In the genomic region with DNA sequence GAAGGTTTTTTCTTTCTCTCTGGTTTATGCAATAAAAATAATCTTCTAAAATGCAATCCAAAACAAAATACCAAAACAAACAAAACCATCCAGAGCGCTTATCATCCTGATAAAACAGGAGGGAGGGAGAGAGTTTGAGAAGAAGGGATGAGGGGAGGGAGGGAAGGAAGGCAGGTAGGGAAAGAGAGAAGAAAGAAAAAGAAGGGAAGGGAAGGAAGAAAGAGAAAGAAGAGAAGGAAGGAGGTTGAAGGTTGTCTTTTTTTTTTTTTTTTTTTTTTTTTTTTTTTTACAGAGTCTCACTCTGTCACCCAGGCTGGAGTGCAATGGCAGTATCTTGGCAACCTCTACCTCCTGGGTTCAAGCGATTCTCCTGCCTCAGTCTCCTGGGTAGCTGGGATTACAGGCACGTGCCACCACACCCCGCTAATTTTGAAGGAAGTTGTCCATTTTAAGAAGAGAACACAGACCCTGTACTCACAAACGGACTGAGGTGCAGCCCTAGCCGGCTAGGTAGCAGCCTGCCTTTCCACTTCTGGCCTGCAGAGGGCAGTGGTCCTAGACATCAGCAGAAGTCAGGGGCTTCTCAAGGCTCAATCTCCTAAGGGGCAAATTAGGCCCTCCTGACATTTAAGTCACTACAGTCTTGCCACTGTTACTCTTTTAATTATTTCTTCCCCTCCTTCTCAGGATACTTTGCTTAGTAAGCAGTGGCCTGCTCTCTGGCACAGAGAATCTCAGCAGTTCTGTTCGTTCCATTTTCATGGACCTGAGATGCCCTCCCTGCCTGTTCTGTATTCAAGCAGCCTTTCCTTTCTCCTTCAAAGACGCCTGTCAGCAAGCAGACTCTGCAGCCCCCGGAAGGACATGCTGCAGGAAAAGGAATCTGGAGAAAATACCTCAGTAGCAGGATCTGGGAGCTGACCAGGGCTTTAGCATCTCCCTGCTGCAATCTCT, we compare ENCODE assay signal across 8 cellular contexts.
A peak's percentile ranks its signal among the peaks of the same experiment; 100 is the strongest.
DNase-seq lines count a peak whose midpoint lies in the region; ATAC-seq and TF ChIP-seq lines count a peak whose summit lies in the region.

No MANE protein-coding gene starts in this region.

- no peaks in the 10 kb centered on the region for H3K9me3 Mint-ChIP-seq in CD8-positive, alpha-beta T cell
- H3K9me3 Mint-ChIP-seq in activated T-cell treated with anti-CD3 and anti-CD28 coated beads, Interleukin-2, amount 50 U/mL, for 24 hours: no peaks in the 10 kb centered on the region
- H3K9me3 Mint-ChIP-seq in neural progenitor cell: no peaks in the 10 kb centered on the region

- no peaks in the 10 kb centered on the region for H3K36me3 Mint-ChIP-seq in CD8-positive, alpha-beta T cell
- no peaks in the 10 kb centered on the region for H3K36me3 Mint-ChIP-seq in activated T-cell treated with anti-CD3 and anti-CD28 coated beads, Interleukin-2, amount 50 U/mL, for 24 hours (ENCODE audit: low read depth)
- no peaks in the 10 kb centered on the region for H3K36me3 Mint-ChIP-seq in neural progenitor cell

- H3K27ac Mint-ChIP-seq in CD8-positive, alpha-beta T cell: no peak overlapping the region
- H3K27ac Mint-ChIP-seq in activated T-cell treated with anti-CD3 and anti-CD28 coated beads, Interleukin-2, amount 50 U/mL, for 24 hours: no peak overlapping the region
- H3K27ac Mint-ChIP-seq in neural progenitor cell: peak overlapping the region; percentile 2

- H3K27ac ChIP-seq in CD8-positive, alpha-beta T cell (ENCODE audit: low read depth, low read length): no peak overlapping the region
- H3K27ac ChIP-seq in OCI-LY7 (ENCODE audit: low read depth, low read length, poor library complexity, severe bottlenecking) (no peak overlapping the region), neural progenitor cell (no peak overlapping the region), substantia nigra (ENCODE audit: low read depth, low read length, poor library complexity, severe bottlenecking) (no peak overlapping the region)

- H3K79me2 ChIP-seq in OCI-LY7 (ENCODE audit: insufficient read depth, low read depth, low read length): no peaks in the 10 kb centered on the region
- no peaks in the 10 kb centered on the region for H3K79me2 ChIP-seq in neural progenitor cell (ENCODE audit: low read depth)

- no peaks in the 10 kb centered on the region for H3K9me3 ChIP-seq in CD8-positive, alpha-beta T cell (ENCODE audit: low read length)
- H3K9me3 ChIP-seq in OCI-LY7 (ENCODE audit: low read length) (no peaks in the 10 kb centered on the region), neural progenitor cell (ENCODE audit: low read depth) (no peaks in the 10 kb centered on the region)

- H4K20me1 ChIP-seq in OCI-LY7 (ENCODE audit: insufficient read depth, low read length): no peaks in the 10 kb centered on the region
- no peaks in the 10 kb centered on the region for H4K20me1 ChIP-seq in neural progenitor cell (ENCODE audit: low read depth)

- intact Hi-C loops in CD8-positive, alpha-beta T cell (cut with DNase I, micrococcal nuclease): loop anchor here (1.0 to 5.0 kb wide), 4 partner anchors 77 to 908 kb away; a partner anchor contains a TSS
- intact Hi-C loops in OCI-LY7 (cut with micrococcal nuclease; ENCODE audit: unreplicated experiment): loop anchor here (2.0 to 5.0 kb wide), 2 partner anchors 76 to 223 kb away; a partner anchor contains a TSS

- no peaks in the 10 kb centered on the region for H3K27me3 ChIP-seq in CD8-positive, alpha-beta T cell (ENCODE audit: insufficient read depth, low read length)
- H3K27me3 ChIP-seq in neural progenitor cell: no peaks in the 10 kb centered on the region

- no peaks in the 10 kb centered on the region for H3K4me1 ChIP-seq in CD8-positive, alpha-beta T cell (ENCODE audit: insufficient read depth, low read length)
- H3K4me1 ChIP-seq in OCI-LY7 (ENCODE audit: insufficient read depth, low read length, poor library complexity, severe bottlenecking) (no peaks in the 10 kb centered on the region), neural progenitor cell (no peaks in the 10 kb centered on the region)

- CTCF ChIA-PET in CD8-positive, alpha-beta T cell (lab: Charles Lee): interaction anchor here (0.6 to 1.5 kb wide), 3 partner anchors 9 to 1203 kb away, joined by 3 to 7 read pairs (median 4); no protein-coding TSS in a partner anchor
- CTCF ChIA-PET in OCI-LY7 (lab: Charles Lee; ENCODE audit: unreplicated experiment): no interaction called here

- no peak overlapping the region; the same call in 1 of the 2 replicates for H2AFZ ChIP-seq in OCI-LY7 (ENCODE audit: low read length)
- no peak overlapping the region for H2AFZ ChIP-seq in neural progenitor cell (replicated peaks)

- no TSS peak for BruUV-seq in OCI-LY7 (replicated peaks; lab: Mats Ljungman, UMichigan)

- H3F3A ChIP-seq in neural progenitor cell (ENCODE audit: low read depth): peaks cover 7% of the 10 kb centered on the region

- peak; percentile 56 for ATAC-seq in CD8-positive, alpha-beta T cell
- ATAC-seq in GM19452 (IDR thresholded peaks at IDR 0.05; ENCODE audit: unreplicated experiment): peak; percentile 94

- H3K9me2 ChIP-seq in OCI-LY7 (ENCODE audit: insufficient read depth, low read length): no peaks in the 10 kb centered on the region

- H3K4me3 ChIP-seq in CD8-positive, alpha-beta T cell (ENCODE audit: low read depth, low read length): no peak overlapping the region
- no peak overlapping the region for H3K4me3 ChIP-seq in OCI-LY7 (ENCODE audit: low read depth, low read length, poor library complexity, severe bottlenecking)
- H3K4me3 ChIP-seq in neural progenitor cell: no peak overlapping the region

- DNase-seq in CD8-positive, alpha-beta T cell: peak; percentile 32 to 72 (median 53)
- peak; percentile 60 for DNase-seq in HT1080 (ENCODE audit: low read depth)
- DNase-seq in OCI-LY7 (ENCODE audit: low spot score): peak; percentile 75
- DNase-seq in activated T-cell treated with anti-CD3 and anti-CD28 coated beads, Interleukin-2, amount 50 U/mL, for 24 hours: peak; percentile 77
- peak; percentile 66 for DNase-seq in fibroblast of peridontal ligament (ENCODE audit: extremely low read depth)
- peak; percentile 89 for DNase-seq in neural progenitor cell (ENCODE audit: low spot score)
- DNase-seq in substantia nigra (lab: John Stamatoyannopoulos, UW): peak in 45 of 49 donors; percentile 5 to 70 (median 41)

- H3K36me3 ChIP-seq in CD8-positive, alpha-beta T cell (ENCODE audit: insufficient read depth, low read length): no peaks in the 10 kb centered on the region
- H3K36me3 ChIP-seq in OCI-LY7 (ENCODE audit: insufficient read depth, low read length) (no peaks in the 10 kb centered on the region), neural progenitor cell (no peaks in the 10 kb centered on the region)

- POLR2A ChIA-PET in CD8-positive, alpha-beta T cell (lab: Charles Lee): no interaction called here
- POLR2A ChIA-PET in OCI-LY7 (lab: Charles Lee): no interaction called here

- peaks cover 5% of the 10 kb centered on the region for H3K4me1 Mint-ChIP-seq in CD8-positive, alpha-beta T cell (ENCODE audit: low read depth)
- H3K4me1 Mint-ChIP-seq in activated T-cell treated with anti-CD3 and anti-CD28 coated beads, Interleukin-2, amount 50 U/mL, for 24 hours (ENCODE audit: low read depth): peaks cover 1% of the 10 kb centered on the region
- peaks cover 8% of the 10 kb centered on the region for H3K4me1 Mint-ChIP-seq in neural progenitor cell

- H3K9ac ChIP-seq in neural progenitor cell: no peak overlapping the region

- no peak overlapping the region for H3K4me2 ChIP-seq in OCI-LY7 (ENCODE audit: low read length)
- no peak overlapping the region for H3K4me2 ChIP-seq in neural progenitor cell

- peaks cover 15% of the 10 kb centered on the region for H3K27me3 Mint-ChIP-seq in CD8-positive, alpha-beta T cell (ENCODE audit: low read depth)
- H3K27me3 Mint-ChIP-seq in activated T-cell treated with anti-CD3 and anti-CD28 coated beads, Interleukin-2, amount 50 U/mL, for 24 hours: peaks cover 36% of the 10 kb centered on the region
- H3K27me3 Mint-ChIP-seq in neural progenitor cell (ENCODE audit: insufficient read depth, low read depth): peaks cover 5% of the 10 kb centered on the region

- peak; percentile 86 for TF ChIP-seq CTCF in CD8-positive, alpha-beta T cell (IDR thresholded peaks at IDR 0.05)
- TF ChIP-seq CTCF in OCI-LY7 (conservative IDR thresholded peaks at IDR 0.05; ENCODE audit: low read length) (peak; percentile 86), neural progenitor cell (IDR thresholded peaks at IDR 0.05) (peak; percentile 92)

- no peak overlapping the region for H3K4me3 Mint-ChIP-seq in CD8-positive, alpha-beta T cell
- no peak overlapping the region for H3K4me3 Mint-ChIP-seq in activated T-cell treated with anti-CD3 and anti-CD28 coated beads, Interleukin-2, amount 50 U/mL, for 24 hours
- no peak overlapping the region for H3K4me3 Mint-ChIP-seq in neural progenitor cell
